Comparison of ENCODE assay signal across 1 cellular context in genomic region chr7:1569833-1570632, GRCh38.
TF ChIP-seq lines count a peak whose summit lies in the region.

Gene PSMG3 (minus strand): TSS chr7:1570032. CDS start chr7:1569339, 693 bp downstream.

TF ChIP-seq in HepG2, 621 proteins besides CTCF, POLR2A, EP300 and RAD21 (continued from another document and continues in another):
- no peak for TF ChIP-seq ZNF646 (CRISPR knock-in tag; IDR thresholded peaks at IDR 0.05)
- TF ChIP-seq DR1 (CRISPR knock-in tag; IDR thresholded peaks at IDR 0.05) = peak; percentile 68
- peak; percentile 76; the same call in 1 of the 2 replicates for TF ChIP-seq EED (CRISPR knock-in tag; IDR thresholded peaks at IDR 0.05)
- TF ChIP-seq ZNF335 (CRISPR knock-in tag; IDR thresholded peaks at IDR 0.05) = 0 out of 2 replicates have a peak, but pooled peaks have one; percentile 49
- no peak for TF ChIP-seq NFKB2 (CRISPR knock-in tag; IDR thresholded peaks at IDR 0.05; ENCODE audit: borderline replicate concordance)
- TF ChIP-seq ZNF326 (CRISPR knock-in tag; IDR thresholded peaks at IDR 0.05; ENCODE audit: borderline replicate concordance) = no peak
- peak; percentile 95 for TF ChIP-seq GATAD1 (CRISPR knock-in tag; IDR thresholded peaks at IDR 0.05)
- no peak; the same call in 1 of the 2 replicates for TF ChIP-seq ZNF766 (CRISPR knock-in tag; IDR thresholded peaks at IDR 0.05; ENCODE audit: borderline replicate concordance)
- peak; percentile 78 for TF ChIP-seq YY1 (IDR thresholded peaks at IDR 0.05; ENCODE audit: insufficient read depth, insufficient replicate concordance, low read depth, low read length)
- no peak for TF ChIP-seq XBP1 (CRISPR knock-in tag; IDR thresholded peaks at IDR 0.05)
- TF ChIP-seq ZNF580 (CRISPR knock-in tag; IDR thresholded peaks at IDR 0.05; ENCODE audit: borderline replicate concordance, low read depth) = no peak; the same call in 1 of the 2 replicates
- TF ChIP-seq ZNF788 (CRISPR knock-in tag; IDR thresholded peaks at IDR 0.05; ENCODE audit: borderline replicate concordance) = peak; percentile 81; the same call in 1 of the 2 replicates
- TF ChIP-seq ZNF296 (CRISPR knock-in tag; conservative IDR thresholded peaks at IDR 0.05) = 0 out of 2 replicates have a peak, but pooled peaks have one; percentile 34
- TF ChIP-seq GTF2F1 (IDR thresholded peaks at IDR 0.05; ENCODE audit: low read length) = no peak
- no peak for TF ChIP-seq MXD3 (CRISPR knock-in tag; IDR thresholded peaks at IDR 0.05)
- peak; percentile 40; the same call in 1 of the 2 replicates for TF ChIP-seq ZNF891 (CRISPR knock-in tag; IDR thresholded peaks at IDR 0.05)
- no peak for TF ChIP-seq SCMH1 (CRISPR knock-in tag; IDR thresholded peaks at IDR 0.05; ENCODE audit: borderline replicate concordance)
- TF ChIP-seq ZNF138 (CRISPR knock-in tag; IDR thresholded peaks at IDR 0.05; ENCODE audit: low read depth) = no peak
- no peak for TF ChIP-seq USF2 (IDR thresholded peaks at IDR 0.05; ENCODE audit: low read depth, low read length)
- no peak for TF ChIP-seq USF2 (CRISPR knock-in tag; IDR thresholded peaks at IDR 0.05; ENCODE audit: borderline replicate concordance)
- peak; percentile 62; the same call in 1 of the 2 replicates for TF ChIP-seq TFDP1 (CRISPR knock-in tag; IDR thresholded peaks at IDR 0.05; ENCODE audit: borderline replicate concordance)
- TF ChIP-seq UBTF (CRISPR knock-in tag; IDR thresholded peaks at IDR 0.05) = peak; percentile 79
- TF ChIP-seq ZNF780A (CRISPR knock-in tag; IDR thresholded peaks at IDR 0.05) = no peak
- TF ChIP-seq SIN3B (IDR thresholded peaks at IDR 0.05; ENCODE audit: low read length) = peak; percentile 78; the same call in 1 of the 2 replicates
- peak; percentile 79 for TF ChIP-seq FOXK1 (CRISPR knock-in tag; IDR thresholded peaks at IDR 0.05; ENCODE audit: borderline replicate concordance, low read depth)
- TF ChIP-seq ZNF557 (CRISPR knock-in tag; IDR thresholded peaks at IDR 0.05) = no peak
- no peak for TF ChIP-seq HOXA9 (CRISPR knock-in tag; IDR thresholded peaks at IDR 0.05; ENCODE audit: borderline replicate concordance)
- no peak for TF ChIP-seq ZSCAN9 (CRISPR knock-in tag; IDR thresholded peaks at IDR 0.05; ENCODE audit: borderline replicate concordance)
- no peak; the same call in 1 of the 2 replicates for TF ChIP-seq ZNF552 (CRISPR knock-in tag; IDR thresholded peaks at IDR 0.05; ENCODE audit: borderline replicate concordance)
- TF ChIP-seq ZNF577 (CRISPR knock-in tag; IDR thresholded peaks at IDR 0.05; ENCODE audit: borderline replicate concordance, low read depth) = no peak
- TF ChIP-seq NAIF1 (CRISPR knock-in tag; IDR thresholded peaks at IDR 0.05; ENCODE audit: borderline replicate concordance) = no peak; the same call in 1 of the 2 replicates
- no peak for TF ChIP-seq AKNA (CRISPR knock-in tag; IDR thresholded peaks at IDR 0.05; ENCODE audit: borderline replicate concordance)
- peak; percentile 51; the same call in 1 of the 2 replicates for TF ChIP-seq ZNF605 (CRISPR knock-in tag; IDR thresholded peaks at IDR 0.05)
- TF ChIP-seq ZNF331 (CRISPR knock-in tag; IDR thresholded peaks at IDR 0.05) = peak; percentile 69; the same call in 1 of the 2 replicates
- TF ChIP-seq MAZ (IDR thresholded peaks at IDR 0.05; ENCODE audit: borderline replicate concordance, low read depth, low read length) = no peak; the same call in 1 of the 2 replicates
- TF ChIP-seq MAZ (CRISPR knock-in tag; IDR thresholded peaks at IDR 0.05; ENCODE audit: low read depth) = peak; percentile 60
- no peak for TF ChIP-seq THYN1 (CRISPR knock-in tag; IDR thresholded peaks at IDR 0.05; ENCODE audit: borderline replicate concordance, low read depth)
- no peak for TF ChIP-seq ZNF230 (CRISPR knock-in tag; IDR thresholded peaks at IDR 0.05)
- peak; percentile 80; the same call in 1 of the 2 replicates for TF ChIP-seq ZNF44 (CRISPR knock-in tag; IDR thresholded peaks at IDR 0.05)
- no peak for TF ChIP-seq DPF2 (CRISPR knock-in tag; IDR thresholded peaks at IDR 0.05; ENCODE audit: borderline replicate concordance, low read depth)
- peak; percentile 98 for TF ChIP-seq GMEB1 (CRISPR knock-in tag; IDR thresholded peaks at IDR 0.05; ENCODE audit: borderline replicate concordance)
- TF ChIP-seq JUN (CRISPR knock-in tag; IDR thresholded peaks at IDR 0.05) = no peak
